ENCODE assay signal across 8 cellular contexts in the genomic region with DNA sequence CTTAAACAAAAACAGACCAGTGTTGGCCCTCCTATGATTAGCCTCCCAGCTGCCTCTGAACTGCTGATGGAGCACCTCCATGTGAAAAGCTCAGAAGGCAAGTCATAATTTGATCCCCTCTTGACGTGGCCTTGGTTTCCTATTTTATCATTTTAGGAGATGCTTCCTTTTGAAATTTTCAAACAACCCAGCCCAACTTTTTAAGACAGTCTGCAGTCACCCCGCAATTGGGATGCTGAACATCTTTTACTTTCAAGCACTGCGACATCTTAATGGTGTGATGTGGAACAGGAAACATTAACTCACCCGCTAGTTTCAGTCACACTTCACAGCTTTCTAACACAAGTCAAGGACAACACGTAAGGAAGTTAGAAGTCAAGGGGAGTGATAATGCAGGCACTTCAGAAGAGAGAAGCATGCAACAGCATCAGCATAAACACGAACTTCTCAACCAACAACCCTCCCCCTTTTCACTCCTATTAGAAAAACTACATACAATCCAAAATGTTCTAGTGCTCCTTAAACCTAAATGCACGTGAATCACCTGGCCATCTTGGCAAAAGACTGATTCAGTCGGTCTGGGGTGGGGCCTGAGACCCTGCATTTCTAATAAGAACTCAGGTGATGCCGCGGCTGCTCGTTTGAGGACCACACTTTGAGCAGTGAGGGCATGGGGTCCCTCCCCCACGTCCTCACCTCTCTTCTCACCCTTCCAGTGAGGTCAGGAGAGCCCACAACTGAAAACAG.
DNase-seq lines count a peak whose midpoint lies in the region; ATAC-seq and TF ChIP-seq lines count a peak whose summit lies in the region.

No MANE protein-coding gene starts in this region.

- peak overlapping the region; percentile 73 for H3K27ac ChIP-seq in RWPE2 (ENCODE audit: poor library complexity, severe bottlenecking)
- H3K27ac ChIP-seq in GM23338 (ENCODE audit: low read depth) = no peak overlapping the region

- ATAC-seq in GM18867 (IDR thresholded peaks at IDR 0.05; ENCODE audit: unreplicated experiment) (peak; percentile 94), HG02678 (IDR thresholded peaks at IDR 0.05; ENCODE audit: unreplicated experiment) (peak; percentile 84), RWPE2 (ENCODE audit: low read depth) (no peak), GM23338 (no peak)

- H3K4me1 ChIP-seq in RWPE2 (ENCODE audit: insufficient read depth, poor library complexity, severe bottlenecking) (peaks cover 32% of the 10 kb centered on the region), BE2C (no peaks in the 10 kb centered on the region; the same call in 1 of the 2 replicates), GM23338 (ENCODE audit: insufficient read depth) (no peaks in the 10 kb centered on the region; the same call in 1 of the 2 replicates)

- H3K27me3 Mint-ChIP-seq in nephron progenitor cell (ENCODE audit: low read depth, poor library complexity) (no peaks in the 10 kb centered on the region), GM23338 (ENCODE audit: insufficient read depth, low read depth, poor library complexity) (peaks cover 2% of the 10 kb centered on the region)

- H3K9me3 Mint-ChIP-seq in nephron progenitor cell = no peaks in the 10 kb centered on the region
- no peaks in the 10 kb centered on the region for H3K9me3 Mint-ChIP-seq in GM23338

- no peak overlapping the region for H3K4me3 ChIP-seq in RWPE2 (ENCODE audit: severe bottlenecking)
- H3K4me3 ChIP-seq in BE2C (ENCODE audit: low read depth, low read length) = no peak overlapping the region
- H3K4me3 ChIP-seq in GM23338 = no peak overlapping the region

- no peaks in the 10 kb centered on the region for H3F3A ChIP-seq in GM23338 (replicated peaks; ENCODE audit: low read depth)

- TF ChIP-seq CTCF in RWPE2 (IDR thresholded peaks at IDR 0.05; ENCODE audit: poor library complexity, severe bottlenecking) (no peak), nephron progenitor cell (IDR thresholded peaks at IDR 0.05) (no peak), BE2C (IDR thresholded peaks at IDR 0.05; ENCODE audit: low read depth, low read length) (no peak), GM23338 (conservative IDR thresholded peaks at IDR 0.05; ENCODE audit: low read depth in 2 of 2) (no peak)

- H3K36me3 ChIP-seq in RWPE2 (ENCODE audit: low read depth) (no peaks in the 10 kb centered on the region), BE2C (no peaks in the 10 kb centered on the region), GM23338 (ENCODE audit: insufficient read depth) (no peaks in the 10 kb centered on the region)

- H4K20me1 ChIP-seq in GM23338 (replicated peaks; ENCODE audit: insufficient read depth) = 0 out of 2 replicates have a peak, but pooled peaks cover 5% of the 10 kb centered on the region

- H3K27me3 ChIP-seq in RWPE2 (ENCODE audit: insufficient read depth, poor library complexity, severe bottlenecking) = no peaks in the 10 kb centered on the region
- no peaks in the 10 kb centered on the region for H3K27me3 ChIP-seq in BE2C
- H3K27me3 ChIP-seq in GM23338 (ENCODE audit: insufficient read depth) = no peaks in the 10 kb centered on the region

- H3K4me2 ChIP-seq in GM23338 = no peak overlapping the region

- H3K79me2 ChIP-seq in GM23338 (replicated peaks; ENCODE audit: insufficient read depth) = no peaks in the 10 kb centered on the region

- no peak overlapping the region for H2AFZ ChIP-seq in GM23338

- H3K9me2 ChIP-seq in GM23338 (ENCODE audit: insufficient read depth) = 0 out of 2 replicates have a peak, but pooled peaks cover 4% of the 10 kb centered on the region

- H3K4me3 Mint-ChIP-seq in nephron progenitor cell (no peak overlapping the region), GM23338 (no peak overlapping the region)

- peak overlapping the region; percentile 84 for H3K27ac Mint-ChIP-seq in nephron progenitor cell
- no peak overlapping the region for H3K27ac Mint-ChIP-seq in GM23338

- H3K4me1 Mint-ChIP-seq in nephron progenitor cell = peaks cover 54% of the 10 kb centered on the region
- H3K4me1 Mint-ChIP-seq in GM23338 = peaks cover 3% of the 10 kb centered on the region

- DNase-seq in RWPE2 (ENCODE audit: low spot score) = no peak
- no peak for DNase-seq in nephron progenitor cell
- DNase-seq in BE2C = no peak
- DNase-seq in NCI-H524 (lab: John Stamatoyannopoulos, UW) = no peak
- no peak for DNase-seq in erythroblast (lab: John Stamatoyannopoulos, UW)
- DNase-seq in GM23338 (ENCODE audit: low spot score) = no peak

- H3K36me3 Mint-ChIP-seq in nephron progenitor cell (ENCODE audit: low read depth) (peaks cover 22% of the 10 kb centered on the region), GM23338 (ENCODE audit: low read depth) (no peaks in the 10 kb centered on the region)

- TF ChIP-seq POLR2A in erythroblast (IDR thresholded peaks at IDR 0.05; ENCODE audit: low read length) = no peak

- H3K9me3 ChIP-seq in RWPE2 (ENCODE audit: severe bottlenecking) (no peaks in the 10 kb centered on the region), BE2C (no peaks in the 10 kb centered on the region)

TF ChIP-seq in GM23338, 12 proteins besides CTCF, POLR2A, EP300 and RAD21 (continues in another document):
- TF ChIP-seq NANOG (IDR thresholded peaks at IDR 0.05; ENCODE audit: borderline replicate concordance) (no peak), EZH2phosphoT487 (IDR thresholded peaks at IDR 0.05; ENCODE audit: unreplicated experiment) (no peak), ZNF114 (CRISPR knock-in tag; IDR thresholded peaks at IDR 0.05) (no peak), CREB1 (CRISPR knock-in tag; IDR thresholded peaks at IDR 0.05; ENCODE audit: low read depth) (no peak)
- TF ChIP-seq, protein P1, sequence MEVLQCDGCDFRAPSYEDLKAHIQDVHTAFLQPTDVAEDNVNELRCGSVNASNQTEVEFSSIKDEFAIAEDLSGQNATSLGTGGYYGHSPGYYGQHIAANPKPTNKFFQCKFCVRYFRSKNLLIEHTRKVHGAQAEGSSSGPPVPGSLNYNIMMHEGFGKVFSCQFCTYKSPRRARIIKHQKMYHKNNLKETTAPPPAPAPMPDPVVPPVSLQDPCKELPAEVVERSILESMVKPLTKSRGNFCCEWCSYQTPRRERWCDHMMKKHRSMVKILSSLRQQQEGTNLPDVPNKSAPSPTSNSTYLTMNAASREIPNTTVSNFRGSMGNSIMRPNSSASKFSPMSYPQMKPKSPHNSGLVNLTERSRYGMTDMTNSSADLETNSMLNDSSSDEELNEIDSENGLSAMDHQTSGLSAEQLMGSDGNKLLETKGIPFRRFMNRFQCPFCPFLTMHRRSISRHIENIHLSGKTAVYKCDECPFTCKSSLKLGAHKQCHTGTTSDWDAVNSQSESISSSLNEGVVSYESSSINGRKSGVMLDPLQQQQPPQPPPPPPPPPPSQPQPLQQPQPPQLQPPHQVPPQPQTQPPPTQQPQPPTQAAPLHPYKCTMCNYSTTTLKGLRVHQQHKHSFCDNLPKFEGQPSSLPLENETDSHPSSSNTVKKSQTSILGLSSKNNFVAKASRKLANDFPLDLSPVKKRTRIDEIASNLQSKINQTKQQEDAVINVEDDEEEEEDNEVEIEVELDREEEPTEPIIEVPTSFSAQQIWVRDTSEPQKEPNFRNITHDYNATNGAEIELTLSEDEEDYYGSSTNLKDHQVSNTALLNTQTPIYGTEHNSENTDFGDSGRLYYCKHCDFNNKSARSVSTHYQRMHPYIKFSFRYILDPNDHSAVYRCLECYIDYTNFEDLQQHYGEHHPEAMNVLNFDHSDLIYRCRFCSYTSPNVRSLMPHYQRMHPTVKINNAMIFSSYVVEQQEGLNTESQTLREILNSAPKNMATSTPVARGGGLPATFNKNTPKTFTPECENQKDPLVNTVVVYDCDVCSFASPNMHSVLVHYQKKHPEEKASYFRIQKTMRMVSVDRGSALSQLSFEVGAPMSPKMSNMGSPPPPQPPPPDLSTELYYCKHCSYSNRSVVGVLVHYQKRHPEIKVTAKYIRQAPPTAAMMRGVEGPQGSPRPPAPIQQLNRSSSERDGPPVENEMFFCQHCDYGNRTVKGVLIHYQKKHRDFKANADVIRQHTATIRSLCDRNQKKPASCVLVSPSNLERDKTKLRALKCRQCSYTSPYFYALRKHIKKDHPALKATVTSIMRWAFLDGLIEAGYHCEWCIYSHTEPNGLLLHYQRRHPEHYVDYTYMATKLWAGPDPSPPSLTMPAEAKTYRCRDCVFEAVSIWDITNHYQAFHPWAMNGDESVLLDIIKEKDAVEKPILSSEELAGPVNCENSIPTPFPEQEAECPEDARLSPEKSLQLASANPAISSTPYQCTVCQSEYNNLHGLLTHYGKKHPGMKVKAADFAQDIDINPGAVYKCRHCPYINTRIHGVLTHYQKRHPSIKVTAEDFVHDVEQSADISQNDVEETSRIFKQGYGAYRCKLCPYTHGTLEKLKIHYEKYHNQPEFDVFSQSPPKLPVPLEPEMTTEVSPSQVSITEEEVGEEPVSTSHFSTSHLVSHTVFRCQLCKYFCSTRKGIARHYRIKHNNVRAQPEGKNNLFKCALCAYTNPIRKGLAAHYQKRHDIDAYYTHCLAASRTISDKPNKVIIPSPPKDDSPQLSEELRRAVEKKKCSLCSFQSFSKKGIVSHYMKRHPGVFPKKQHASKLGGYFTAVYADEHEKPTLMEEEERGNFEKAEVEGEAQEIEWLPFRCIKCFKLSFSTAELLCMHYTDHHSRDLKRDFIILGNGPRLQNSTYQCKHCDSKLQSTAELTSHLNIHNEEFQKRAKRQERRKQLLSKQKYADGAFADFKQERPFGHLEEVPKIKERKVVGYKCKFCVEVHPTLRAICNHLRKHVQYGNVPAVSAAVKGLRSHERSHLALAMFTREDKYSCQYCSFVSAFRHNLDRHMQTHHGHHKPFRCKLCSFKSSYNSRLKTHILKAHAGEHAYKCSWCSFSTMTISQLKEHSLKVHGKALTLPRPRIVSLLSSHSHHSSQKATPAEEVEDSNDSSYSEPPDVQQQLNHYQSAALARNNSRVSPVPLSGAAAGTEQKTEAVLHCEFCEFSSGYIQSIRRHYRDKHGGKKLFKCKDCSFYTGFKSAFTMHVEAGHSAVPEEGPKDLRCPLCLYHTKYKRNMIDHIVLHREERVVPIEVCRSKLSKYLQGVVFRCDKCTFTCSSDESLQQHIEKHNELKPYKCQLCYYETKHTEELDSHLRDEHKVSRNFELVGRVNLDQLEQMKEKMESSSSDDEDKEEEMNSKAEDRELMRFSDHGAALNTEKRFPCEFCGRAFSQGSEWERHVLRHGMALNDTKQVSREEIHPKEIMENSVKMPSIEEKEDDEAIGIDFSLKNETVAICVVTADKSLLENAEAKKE (CRISPR knock-in tag; IDR thresholded peaks at IDR 0.05) = no peak

Comparison
In these comparisons a context has a peak if more than half of its experiments do, and no peak if none do; other contexts are left out.
1. ATAC-seq: peak in GM18867 (single experiment) and HG02678 (single experiment); none in RWPE2 (single experiment) and GM23338 (single experiment).